8 cellular contexts compared by ENCODE assay signal in genomic region chr4:41215969-41216293, GRCh38. TPM values are rescaled to one million over a fixed set of nuclear protein-coding genes. Genes with fewer than 3 reads are reported as not detected.
DNase-seq lines count a peak whose midpoint lies in the region; ATAC-seq and TF ChIP-seq lines count a peak whose summit lies in the region.

No MANE protein-coding gene starts in this region.

- TF ChIP-seq CTCF in right atrium auricular region (IDR thresholded peaks at IDR 0.05) (no peak), brain (conservative IDR thresholded peaks at IDR 0.05) (no peak)

- peaks cover 46% of the 10 kb centered on the region for H3K4me1 Mint-ChIP-seq in brain

- peak overlapping the region; percentile 59 to 62 for H3K4me3 ChIP-seq in right atrium auricular region
- peak overlapping the region; percentile 55 for H3K4me3 ChIP-seq in mesodermal cell (ENCODE audit: extremely low read depth, insufficient read depth, low read length, poor library complexity, severe bottlenecking)

- H3K27ac ChIP-seq in right atrium auricular region (peak overlapping the region; percentile 86 to 96), mesodermal cell (ENCODE audit: low read depth, low read length, severe bottlenecking) (peak overlapping the region; percentile 85)

- peak overlapping the region; percentile 43 to 90 (median 63) for H3K27ac Mint-ChIP-seq in brain

- intact Hi-C loops in cardiac septum (cut with DNase I): loop anchor here (2.0 kb wide), 3 partner anchors 241 to 373 kb away; no protein-coding TSS in a partner anchor

- peaks cover 0 to 5% (median 0%) of the 10 kb centered on the region in 5 experiments for H3K9me3 Mint-ChIP-seq in brain

- peaks cover 35% of the 10 kb centered on the region for H3K27me3 Mint-ChIP-seq in brain

- WGBS in mesodermal cell (ENCODE audit: insufficient coverage in 2 of 2), 2 experiments: 5% methylated on average over 8 of the region's 8 CpGs; no CpG with 5 or more reads in 1 of the 2 experiments

- no peak for ATAC-seq in GM21529 (IDR thresholded peaks at IDR 0.05; ENCODE audit: unreplicated experiment)

- H3K36me3 ChIP-seq in right atrium auricular region: no peaks in the 10 kb centered on the region
- H3K36me3 ChIP-seq in mesodermal cell (ENCODE audit: control insufficient read depth, insufficient read depth, low read length): no peaks in the 10 kb centered on the region

- H3K4me3 Mint-ChIP-seq in brain: peak overlapping the region; percentile 78 to 89 (median 86)

- H3K27me3 ChIP-seq in right atrium auricular region: no peaks in the 10 kb centered on the region

- DNase-seq in right atrium auricular region (ENCODE audit: low spot score) (no peak), cardiac septum (ENCODE audit: low spot score) (no peak), NCI-H2171 (lab: John Stamatoyannopoulos, UW) (no peak), dedifferentiated amniotic fluid mesenchymal stem cell (ENCODE audit: extremely low spot score) (no peak)
- DNase-seq in effector CD4-positive, alpha-beta T cell: no peak

- H3K4me1 ChIP-seq in right atrium auricular region (peaks cover 0 to 48% of the 10 kb centered on the region in 2 donors), mesodermal cell (ENCODE audit: control insufficient read depth, insufficient read depth, low read length, poor library complexity, severe bottlenecking) (peaks cover 8% of the 10 kb centered on the region)

- no peaks in the 10 kb centered on the region for H3K36me3 Mint-ChIP-seq in brain

- H3K9me3 ChIP-seq in right atrium auricular region (no peaks in the 10 kb centered on the region), mesodermal cell (ENCODE audit: control insufficient read depth, low read length) (no peaks in the 10 kb centered on the region)

RNA-seq across cellular contexts. Expression of gene APBB2, which starts 1.6 kb away (rescaled TPM):
- total RNA-seq in right atrium auricular region (10 to 100 TPM; 37.3 to 75.3 TPM), cardiac septum (35.2 TPM)
- polyA plus RNA-seq in brain (ENCODE audit: insufficient read depth, low read depth, low replicate concordance): 71.6 TPM
- 28.5 TPM for polyA plus RNA-seq in mesodermal cell (2013, experiment 1 of 2)
- 27.2 TPM for polyA plus RNA-seq in mesodermal cell (2013, experiment 2 of 2)

RNA-seq across cellular contexts. Expression of gene UCHL1, which starts 40.8 kb away (rescaled TPM):
- 100 to 1,000 TPM in 1 of 2 donors, 10 to 100 TPM in 1; 36.8 to 126 TPM for total RNA-seq in right atrium auricular region
- total RNA-seq in cardiac septum: 76.8 TPM
- 2,034 TPM for polyA plus RNA-seq in brain (ENCODE audit: insufficient read depth, low read depth, low replicate concordance)
- polyA plus RNA-seq in mesodermal cell (2013, experiment 1 of 2): 312 TPM
- 262 TPM for polyA plus RNA-seq in mesodermal cell (2013, experiment 2 of 2)
